In genomic region chr1:246577082-246577719, GRCh38 we compare ENCODE assay signal across 1 cellular context.
TF ChIP-seq lines count a peak whose summit lies in the region.

No MANE protein-coding gene starts in this region.

TF ChIP-seq in IMR-90, 13 proteins besides CTCF, POLR2A, EP300 and RAD21:
- no peak for TF ChIP-seq BHLHE40 (IDR thresholded peaks at IDR 0.05; ENCODE audit: low read depth, low read length)
- TF ChIP-seq, protein P1, sequence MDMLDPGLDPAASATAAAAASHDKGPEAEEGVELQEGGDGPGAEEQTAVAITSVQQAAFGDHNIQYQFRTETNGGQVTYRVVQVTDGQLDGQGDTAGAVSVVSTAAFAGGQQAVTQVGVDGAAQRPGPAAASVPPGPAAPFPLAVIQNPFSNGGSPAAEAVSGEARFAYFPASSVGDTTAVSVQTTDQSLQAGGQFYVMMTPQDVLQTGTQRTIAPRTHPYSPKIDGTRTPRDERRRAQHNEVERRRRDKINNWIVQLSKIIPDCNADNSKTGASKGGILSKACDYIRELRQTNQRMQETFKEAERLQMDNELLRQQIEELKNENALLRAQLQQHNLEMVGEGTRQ (IDR thresholded peaks at IDR 0.05; ENCODE audit: low read depth, low read length) = no peak
- no peak for TF ChIP-seq CEBPB (IDR thresholded peaks at IDR 0.05; ENCODE audit: low read depth, low read length)
- TF ChIP-seq NFE2L2 (IDR thresholded peaks at IDR 0.05; ENCODE audit: low read depth, low read length) = no peak
